8 cellular contexts compared by ENCODE assay signal in the genomic region with DNA sequence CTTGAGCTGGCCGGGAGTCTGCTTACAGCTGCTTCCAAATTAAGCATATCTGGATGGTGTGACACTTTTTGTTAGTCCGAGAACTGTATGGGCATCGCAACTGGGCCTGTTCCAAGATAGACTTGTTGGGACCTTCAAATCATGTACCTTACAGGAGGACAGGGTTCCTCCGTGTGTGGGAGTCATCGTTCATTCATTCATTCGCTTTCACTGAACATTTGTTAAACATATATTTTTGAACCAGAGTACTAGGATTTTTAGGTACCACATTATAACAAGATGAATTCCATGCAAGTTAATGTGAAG. TPM values are rescaled to one million over a fixed set of nuclear protein-coding genes. Genes with fewer than 3 reads are reported as not detected.
DNase-seq lines count a peak whose midpoint lies in the region; ATAC-seq and TF ChIP-seq lines count a peak whose summit lies in the region.

No MANE protein-coding gene starts in this region.

- H3K4me3 Mint-ChIP-seq in activated naive CD4-positive, alpha-beta T cell treated with anti-CD3 and anti-CD28 coated beads, Interleukin-2, amount 50 U/mL, for 24 hours, result peak overlapping the region; percentile 92

- H3K4me3 ChIP-seq in body of pancreas, result peak overlapping the region in 1 of 2 donors; percentile 96
- H3K4me3 ChIP-seq in muscle layer of colon (ENCODE audit: low read depth in 1 of 2, low read length in 2 of 2), result peak overlapping the region; percentile 96 to 97

- no peak for TF ChIP-seq POLR2A in body of pancreas (IDR thresholded peaks at IDR 0.05)

- ATAC-seq in HG03378 (IDR thresholded peaks at IDR 0.05; ENCODE audit: unreplicated experiment), result peak; percentile 30
- no peak for ATAC-seq in body of pancreas

- TF ChIP-seq CTCF in body of pancreas (IDR thresholded peaks at IDR 0.05) (no peak), GM10266 (IDR thresholded peaks at IDR 0.05; ENCODE audit: control insufficient read depth, insufficient read depth, low read depth, missing control alignments) (no peak)

- peaks cover 40% of the 10 kb centered on the region for H3K4me1 Mint-ChIP-seq in activated naive CD4-positive, alpha-beta T cell treated with anti-CD3 and anti-CD28 coated beads, Interleukin-2, amount 50 U/mL, for 24 hours

- no peak for DNase-seq in activated naive CD4-positive, alpha-beta T cell treated with Interleukin-2 at 50 U/mL for 16 hours
- DNase-seq in body of pancreas (no peak), anterior cingulate cortex (lab: John Stamatoyannopoulos, UW) (no peak), GM10266 (ENCODE audit: extremely low spot score) (no peak), C1 segment of cervical spinal cord (lab: John Stamatoyannopoulos, UW) (no peak)

- no peaks in the 10 kb centered on the region for H3K27me3 Mint-ChIP-seq in activated naive CD4-positive, alpha-beta T cell treated with anti-CD3 and anti-CD28 coated beads, Interleukin-2, amount 50 U/mL, for 24 hours

- intact Hi-C loops in body of pancreas (cut with DNase I), result no loop called here

- H3K9me3 ChIP-seq in body of pancreas (no peaks in the 10 kb centered on the region), muscle layer of colon (ENCODE audit: low read length) (no peaks in the 10 kb centered on the region)

- H3K27ac ChIP-seq in body of pancreas, result peak overlapping the region; percentile 27 to 90 (median 86)
- peak overlapping the region; percentile 79 for H3K27ac ChIP-seq in muscle layer of colon (ENCODE audit: low read depth, low read length)

- H3K9ac ChIP-seq in muscle layer of colon (ENCODE audit: low read length), result peak overlapping the region; percentile 72

- H3K36me3 ChIP-seq in body of pancreas (replicated peaks in 1 of 2; ENCODE audit: insufficient read depth in 1 of 2, low read depth in 2 of 2), result no peaks in the 10 kb centered on the region
- H3K36me3 ChIP-seq in muscle layer of colon (ENCODE audit: insufficient read depth, low read length), result no peaks in the 10 kb centered on the region

- peak overlapping the region; percentile 93 for H3K27ac Mint-ChIP-seq in activated naive CD4-positive, alpha-beta T cell treated with anti-CD3 and anti-CD28 coated beads, Interleukin-2, amount 50 U/mL, for 24 hours

- H3K4me1 ChIP-seq in body of pancreas (peaks cover 37% of the 10 kb centered on the region), muscle layer of colon (ENCODE audit: insufficient read depth, low read length) (peaks cover 27% of the 10 kb centered on the region)

- H3K27me3 ChIP-seq in body of pancreas (no peaks in the 10 kb centered on the region), muscle layer of colon (ENCODE audit: control insufficient read depth in 1 of 2, insufficient read depth in 2 of 2, low read length in 2 of 2) (no peaks in the 10 kb centered on the region)

- no peaks in the 10 kb centered on the region for H3K36me3 Mint-ChIP-seq in activated naive CD4-positive, alpha-beta T cell treated with anti-CD3 and anti-CD28 coated beads, Interleukin-2, amount 50 U/mL, for 24 hours

- no peaks in the 10 kb centered on the region for H3K9me3 Mint-ChIP-seq in activated naive CD4-positive, alpha-beta T cell treated with anti-CD3 and anti-CD28 coated beads, Interleukin-2, amount 50 U/mL, for 24 hours

- 5 to 9% methylated on average over 6 of the region's 6 CpGs for WGBS in body of pancreas, 2 donors

RNA-seq across cellular contexts. Expression of gene IPO8, which starts 0.4 kb away (rescaled TPM):
- total RNA-seq in body of pancreas, result 10 to 100 TPM; 15.8 to 45.4 TPM

RNA-seq across cellular contexts. Expression of gene CAPRIN2, which starts 58.7 kb away (rescaled TPM):
- total RNA-seq in body of pancreas, result 10 to 100 TPM; 20.8 to 30.4 TPM
